In genomic region chr6:63793727-63794126, GRCh38 we compare ENCODE assay signal across 19 cellular contexts.
"Had no signal": no experiment of that assay in that cellular context is flagged by ENCODE, and none has a peak within 500 bp of the region (broad histone marks: within the 10 kb centered on the region; RNA-seq: fewer than 3 reads in every experiment).

No MANE protein-coding gene starts in this region.

- H3K4me3 ChIP-seq: coronary artery, esophagus muscularis mucosa, right atrium auricular region, transverse colon had no signal

- H3K36me3 ChIP-seq: brain microvascular endothelial cell, esophagus muscularis mucosa, right atrium auricular region, transverse colon had no signal

- H3K27ac Mint-ChIP-seq: activated CD4-positive, alpha-beta T cell treated with anti-CD3 and anti-CD28 coated beads, Interleukin-2, amount 10 ng/mL, durations not matched to agents 7 days and 5 days; activated naive CD8-positive, alpha-beta T cell treated with anti-CD3 and anti-CD28 coated beads, Interleukin-2, amount 10 ng/mL, durations not matched to agents 7 days and 5 days; activated T-helper 1 cell treated with anti-CD3 and anti-CD28 coated beads, Interleukin-12 subunit alpha, Interleukin-12 subunit beta, Interleukin-2, Interleukin-4 antibody, amounts not matched to agents 30 ng/mL and 10 ng/mL and 1 ng/mL, durations not matched to agents 14 hours and 24 hours and 36 hours; memory B cell; naive thymus-derived CD8-positive, alpha-beta T cell had no signal

- H3K27ac ChIP-seq: brain microvascular endothelial cell, coronary artery, esophagus muscularis mucosa, right atrium auricular region, transverse colon had no signal

- H3K27me3 ChIP-seq: brain microvascular endothelial cell, right atrium auricular region, transverse colon had no signal

- H3K9me3 Mint-ChIP-seq: activated CD4-positive, alpha-beta T cell treated with anti-CD3 and anti-CD28 coated beads, Interleukin-2, amount 10 ng/mL, durations not matched to agents 7 days and 5 days; activated naive CD8-positive, alpha-beta T cell treated with anti-CD3 and anti-CD28 coated beads, Interleukin-2, amount 10 ng/mL, durations not matched to agents 7 days and 5 days; activated T-helper 1 cell treated with anti-CD3 and anti-CD28 coated beads, Interleukin-12 subunit alpha, Interleukin-12 subunit beta, Interleukin-2, Interleukin-4 antibody, amounts not matched to agents 30 ng/mL and 10 ng/mL and 1 ng/mL, durations not matched to agents 14 hours and 24 hours and 36 hours; central memory CD8-positive, alpha-beta T cell; memory B cell; naive thymus-derived CD8-positive, alpha-beta T cell had no signal

- DNase-seq: activated CD4-positive, alpha-beta T cell treated with anti-CD3 and anti-CD28 coated beads, Interleukin-2, amount 10 ng/mL, durations not matched to agents 7 days and 5 days; activated CD4-positive, CD25-positive, alpha-beta regulatory T cell; activated CD8-positive, alpha-beta memory T cell treated with anti-CD3 and anti-CD28 coated beads for 24 hours; activated naive CD8-positive, alpha-beta T cell treated with anti-CD3 and anti-CD28 coated beads, Interleukin-2, amount 10 ng/mL, durations not matched to agents 7 days and 5 days; anterior cingulate cortex; brain microvascular endothelial cell; hypothalamus; left ventricle myocardium superior; naive thymus-derived CD8-positive, alpha-beta T cell; stimulated activated CD4-positive, alpha-beta T cell treated with anti-CD3 and anti-CD28 coated beads, Interleukin-4, amount 100 ng/mL, for 4 hours; stimulated activated CD8-positive, alpha-beta memory T cell treated with anti-CD3 and anti-CD28 coated beads, Interleukin-4, amount 100 ng/mL, for 48 hours; stimulated activated naive CD8-positive, alpha-beta T cell treated with anti-CD3 and anti-CD28 coated beads, Interleukin-15, Interleukin-2, amounts not matched to agents 100 U/mL and 50 U/mL, for 24 hours; transverse colon had no signal

- H3K9me3 ChIP-seq: esophagus muscularis mucosa, right atrium auricular region, transverse colon had no signal

- H3K4me1 ChIP-seq: esophagus muscularis mucosa, right atrium auricular region, transverse colon had no signal

- H3K4me3 Mint-ChIP-seq: activated CD4-positive, alpha-beta T cell treated with anti-CD3 and anti-CD28 coated beads, Interleukin-2, amount 10 ng/mL, durations not matched to agents 7 days and 5 days; activated naive CD8-positive, alpha-beta T cell treated with anti-CD3 and anti-CD28 coated beads, Interleukin-2, amount 10 ng/mL, durations not matched to agents 7 days and 5 days; activated T-helper 1 cell treated with anti-CD3 and anti-CD28 coated beads, Interleukin-12 subunit alpha, Interleukin-12 subunit beta, Interleukin-2, Interleukin-4 antibody, amounts not matched to agents 30 ng/mL and 10 ng/mL and 1 ng/mL, durations not matched to agents 14 hours and 24 hours and 36 hours; central memory CD8-positive, alpha-beta T cell; memory B cell; naive thymus-derived CD8-positive, alpha-beta T cell had no signal

- H3K4me1 Mint-ChIP-seq: activated CD4-positive, alpha-beta T cell treated with anti-CD3 and anti-CD28 coated beads, Interleukin-2, amount 10 ng/mL, durations not matched to agents 7 days and 5 days; activated naive CD8-positive, alpha-beta T cell treated with anti-CD3 and anti-CD28 coated beads, Interleukin-2, amount 10 ng/mL, durations not matched to agents 7 days and 5 days; central memory CD8-positive, alpha-beta T cell; memory B cell; naive thymus-derived CD8-positive, alpha-beta T cell had no signal

- ATAC-seq: left ventricle myocardium superior; naive thymus-derived CD8-positive, alpha-beta T cell; stimulated activated naive CD8-positive, alpha-beta T cell treated with anti-CD3 and anti-CD28 coated beads, Interleukin-15, Interleukin-2, amounts not matched to agents 100 U/mL and 50 U/mL, for 24 hours had no signal

- H3K36me3 Mint-ChIP-seq: activated naive CD8-positive, alpha-beta T cell treated with anti-CD3 and anti-CD28 coated beads, Interleukin-2, amount 10 ng/mL, durations not matched to agents 7 days and 5 days; memory B cell; naive thymus-derived CD8-positive, alpha-beta T cell had no signal

- H3K27me3 Mint-ChIP-seq: central memory CD8-positive, alpha-beta T cell had no signal
